In genomic region chr2:104213758-104214157, GRCh38 we compare ENCODE assay signal across 21 cellular contexts.
A peak's percentile ranks its signal among the peaks of the same experiment; 100 is the strongest.
DNase-seq lines count a peak whose midpoint lies in the region; ATAC-seq and TF ChIP-seq lines count a peak whose summit lies in the region.
"Had no signal": no experiment of that assay in that cellular context is flagged by ENCODE, and none has a peak within 500 bp of the region (broad histone marks: within the 10 kb centered on the region; RNA-seq: fewer than 3 reads in every experiment).

No MANE protein-coding gene starts in this region.

- H3K4me1 ChIP-seq in HUES48 (ENCODE audit: control insufficient read depth, insufficient read depth, low read length) = peaks cover 26% of the 10 kb centered on the region
- H3K4me1 ChIP-seq in endodermal cell (ENCODE audit: control insufficient read depth, insufficient read depth, low read length) = no peaks in the 10 kb centered on the region
- peaks cover 14 to 18% of the 10 kb centered on the region in 2 donors for H3K4me1 ChIP-seq in neuronal stem cell (ENCODE audit: control insufficient read depth in 2 of 2, insufficient read depth in 1 of 2, low read depth in 1 of 2, low read length in 2 of 2)
- H3K4me1 ChIP-seq in foreskin keratinocyte = no peaks in the 10 kb centered on the region
- H3K4me1 ChIP-seq: BE2C had no signal

- H3K18ac ChIP-seq in neuronal stem cell (ENCODE audit: low read length) = no peak overlapping the region

- no peak overlapping the region for H2BK12ac ChIP-seq in neuronal stem cell (ENCODE audit: low read length)

- no peak overlapping the region for H3K27ac Mint-ChIP-seq in endodermal cell
- H3K27ac Mint-ChIP-seq in activated naive CD4-positive, alpha-beta T cell treated with anti-CD3 and anti-CD28 coated beads, Interleukin-2, amount 50 U/mL, for 72 hours = no peak overlapping the region
- H3K27ac Mint-ChIP-seq: CD4-positive, CD25-positive, alpha-beta regulatory T cell; CD8-positive, alpha-beta memory T cell had no signal

- no peak overlapping the region for H2AK5ac ChIP-seq in neuronal stem cell (ENCODE audit: low read depth, low read length)

- H3K9me3 Mint-ChIP-seq in endodermal cell = no peaks in the 10 kb centered on the region
- peaks cover 0 to 12% of the 10 kb centered on the region in 2 donors for H3K9me3 Mint-ChIP-seq in activated naive CD4-positive, alpha-beta T cell treated with anti-CD3 and anti-CD28 coated beads, Interleukin-2, amount 50 U/mL, for 72 hours

- no peaks in the 10 kb centered on the region for H3K79me1 ChIP-seq in neuronal stem cell (ENCODE audit: low read depth, low read length)

- no peaks in the 10 kb centered on the region for H3K27me3 Mint-ChIP-seq in endodermal cell (ENCODE audit: insufficient read depth)
- H3K27me3 Mint-ChIP-seq: CD4-positive, CD25-positive, alpha-beta regulatory T cell; CD8-positive, alpha-beta memory T cell had no signal

- H3K36me3 ChIP-seq in HUES48 (ENCODE audit: control insufficient read depth, insufficient read depth, low read length) (no peaks in the 10 kb centered on the region), endodermal cell (ENCODE audit: control insufficient read depth, insufficient read depth, low read length) (no peaks in the 10 kb centered on the region), neuronal stem cell (replicated peaks in 1 of 2; ENCODE audit: control insufficient read depth in 2 of 2, insufficient read depth in 2 of 2, low read length in 2 of 2) (no peaks in the 10 kb centered on the region)
- H3K36me3 ChIP-seq: BE2C had no signal

- no peak overlapping the region for H3K14ac ChIP-seq in neuronal stem cell (ENCODE audit: low read length)

- no peak for TF ChIP-seq CTCF in endodermal cell (conservative IDR thresholded peaks at IDR 0.05)
- no peak for TF ChIP-seq CTCF in foreskin keratinocyte (conservative IDR thresholded peaks at IDR 0.05)

- no peak for ATAC-seq in activated naive CD4-positive, alpha-beta T cell treated with anti-CD3 and anti-CD28 coated beads, Interleukin-2, amount 50 U/mL, for 72 hours
- ATAC-seq in HG02763 (IDR thresholded peaks at IDR 0.05; ENCODE audit: unreplicated experiment) (no peak), foreskin keratinocyte (no peak)

- no peak overlapping the region for H3K4ac ChIP-seq in neuronal stem cell (ENCODE audit: low read length)

- H3K4me3 Mint-ChIP-seq in endodermal cell = no peak overlapping the region
- H3K4me3 Mint-ChIP-seq: CD4-positive, CD25-positive, alpha-beta regulatory T cell; CD8-positive, alpha-beta memory T cell had no signal

- no peak overlapping the region for H4K91ac ChIP-seq in neuronal stem cell (ENCODE audit: low read depth, low read length, poor library complexity)

- H3K9me3 ChIP-seq in HUES48 (ENCODE audit: control insufficient read depth, insufficient read depth, low read length) = no peaks in the 10 kb centered on the region
- H3K9me3 ChIP-seq in endodermal cell (ENCODE audit: control insufficient read depth, low read length) = no peaks in the 10 kb centered on the region
- H3K9me3 ChIP-seq in neuronal stem cell (replicated peaks in 1 of 2; ENCODE audit: control insufficient read depth in 2 of 2, insufficient read depth in 1 of 2, low read depth in 1 of 2, low read length in 2 of 2) = no peaks in the 10 kb centered on the region
- H3K9me3 ChIP-seq: BE2C had no signal

- H3K4me3 ChIP-seq in HUES48 (ENCODE audit: low read depth, low read length) (no peak overlapping the region), endodermal cell (ENCODE audit: low read length) (no peak overlapping the region), neuronal stem cell (ENCODE audit: low read length in 2 of 2) (no peak overlapping the region)

- H3K4me1 Mint-ChIP-seq in endodermal cell = peaks cover 7% of the 10 kb centered on the region
- H3K4me1 Mint-ChIP-seq: CD4-positive, CD25-positive, alpha-beta regulatory T cell; CD8-positive, alpha-beta memory T cell had no signal

- peak overlapping the region; percentile 71 for H2AFZ ChIP-seq in neuronal stem cell (ENCODE audit: low read length)

- H3K36me3 Mint-ChIP-seq in endodermal cell (ENCODE audit: low read depth) = no peaks in the 10 kb centered on the region
- H3K36me3 Mint-ChIP-seq in activated naive CD4-positive, alpha-beta T cell treated with anti-CD3 and anti-CD28 coated beads, Interleukin-2, amount 50 U/mL, for 72 hours = no peaks in the 10 kb centered on the region
- H3K36me3 Mint-ChIP-seq: CD4-positive, CD25-positive, alpha-beta regulatory T cell; CD8-positive, alpha-beta memory T cell had no signal

- H3K23ac ChIP-seq in neuronal stem cell (ENCODE audit: low read depth, low read length, poor library complexity) = no peak overlapping the region

- peak; percentile 46 for DNase-seq in endodermal cell
- peak; percentile 24 for DNase-seq in iPS-NIHi11 (ENCODE audit: low spot score)
- peak; percentile 5 for DNase-seq in neuronal stem cell (ENCODE audit: low spot score)
- DNase-seq in activated naive CD4-positive, alpha-beta T cell treated with anti-CD3 and anti-CD28 coated beads, Interleukin-2, amount 50 U/mL, for 72 hours (ENCODE audit: low spot score in 2 of 2) = no peak
- no peak for DNase-seq in foreskin keratinocyte
- DNase-seq in NCI-H524 treated with DMSO at 0.1 percent for 48 hours (lab: John Stamatoyannopoulos, UW) = no peak
- DNase-seq: ACHN; BE2C; C1 segment of cervical spinal cord; CD4-positive, CD25-positive, alpha-beta regulatory T cell; CD8-positive, alpha-beta memory T cell; COR-L47; DMS 273 treated with DMSO at 0.1 percent for 48 hours; DMS53; DND-41; EL; GOT3; HCEC 1CT had no signal

- no peak overlapping the region for H2BK120ac ChIP-seq in neuronal stem cell (ENCODE audit: low read depth, low read length)

- WGBS in endodermal cell (ENCODE audit: insufficient coverage in 1 of 2, insufficient read length in 1 of 2), 2 experiments = 75 to 82% methylated on average over 4 to 8 of the region's 8 CpGs
- WGBS in neuronal stem cell (ENCODE audit: extremely low coverage in 2 of 2, insufficient read length in 2 of 2, insufficient replicate concordance in 1 of 2), 2 donors = no CpG with 5 or more reads among the region's 8 CpGs

- H3K27me3 ChIP-seq in HUES48 (ENCODE audit: control insufficient read depth, insufficient read depth, low read length) = no peaks in the 10 kb centered on the region
- H3K27me3 ChIP-seq in endodermal cell (ENCODE audit: control insufficient read depth, insufficient read depth, low read length, poor library complexity, severe bottlenecking) = no peaks in the 10 kb centered on the region
- no peaks in the 10 kb centered on the region for H3K27me3 ChIP-seq in neuronal stem cell (ENCODE audit: control insufficient read depth in 3 of 3, insufficient read depth in 3 of 3, low read depth in 1 of 3, low read length in 3 of 3)
- no peaks in the 10 kb centered on the region for H3K27me3 ChIP-seq in foreskin keratinocyte
- H3K27me3 ChIP-seq: BE2C had no signal

- H3K9ac ChIP-seq in HUES48 (ENCODE audit: low read depth, low read length) (no peak overlapping the region), endodermal cell (ENCODE audit: extremely low read depth, low read length, poor library complexity, severe bottlenecking) (no peak overlapping the region), neuronal stem cell (ENCODE audit: low read depth, low read length, poor library complexity) (no peak overlapping the region)
- H3K9ac ChIP-seq: KMS-11 had no signal

- no peak overlapping the region for H4K8ac ChIP-seq in neuronal stem cell (ENCODE audit: low read depth, low read length)

- no peak overlapping the region for H2BK15ac ChIP-seq in neuronal stem cell (ENCODE audit: low read length)

- H3K4me2 ChIP-seq in neuronal stem cell (ENCODE audit: insufficient read depth, low read length, poor library complexity, severe bottlenecking) = no peak overlapping the region
- H3K4me2 ChIP-seq: KMS-11 had no signal

- peak overlapping the region; percentile 1 for H3K27ac ChIP-seq in HUES48 (ENCODE audit: low read depth, low read length)
- H3K27ac ChIP-seq in endodermal cell (ENCODE audit: low read depth, low read length) = no peak overlapping the region
- H3K27ac ChIP-seq in neuronal stem cell (replicated peaks; ENCODE audit: low read length) = no peak overlapping the region
- H3K27ac ChIP-seq in foreskin keratinocyte = no peak overlapping the region
- H3K27ac ChIP-seq: KMS-11 had no signal

- H2BK5ac ChIP-seq in neuronal stem cell (ENCODE audit: low read length) = no peak overlapping the region

Comparison
In these comparisons a context has a peak if more than half of its experiments do, and no peak if none do; other contexts are left out.
1. DNase-seq: peak in endodermal cell (single experiment), iPS-NIHi11 (single experiment) and neuronal stem cell (single experiment); none in activated naive CD4-positive, alpha-beta T cell treated with anti-CD3 and anti-CD28 coated beads, Interleukin-2, amount 50 U/mL, for 72 hours (0 of 2), foreskin keratinocyte (0 of 2) and NCI-H524 treated with DMSO at 0.1 percent for 48 hours (single experiment).